In genomic region chr3:194134757-194135515, GRCh38 we compare ENCODE assay signal across 7 cellular contexts. TPM values are rescaled to one million over a fixed set of nuclear protein-coding genes. Genes with fewer than 3 reads are reported as not detected.
A peak's percentile ranks its signal among the peaks of the same experiment; 100 is the strongest.
DNase-seq lines count a peak whose midpoint lies in the region; ATAC-seq, FAIRE-seq and TF ChIP-seq lines count a peak whose summit lies in the region.

No MANE protein-coding gene starts in this region.

- peak; percentile 35 for ATAC-seq in GM18517 (IDR thresholded peaks at IDR 0.05; ENCODE audit: unreplicated experiment)
- peak; percentile 39 for ATAC-seq in HG03025 (IDR thresholded peaks at IDR 0.05; ENCODE audit: low FRiP score, unreplicated experiment)

- H3K27ac ChIP-seq in VCaP: peak overlapping the region; percentile 97
- H3K27ac ChIP-seq in small intestine (ENCODE audit: low read depth in 1 of 2, low read length in 1 of 2): peak overlapping the region; percentile 91 to 94

- H3K4me3 ChIP-seq in small intestine (ENCODE audit: low read depth in 1 of 2, low read length in 2 of 2): peak overlapping the region; percentile 65

- no peaks in the 10 kb centered on the region for H3K36me3 ChIP-seq in small intestine (ENCODE audit: control insufficient read depth in 2 of 2, insufficient read depth in 2 of 2, low read length in 2 of 2)

- DNase-seq in NCI-H2107 (lab: John Stamatoyannopoulos, UW) (peak; percentile 92), T47D (ENCODE audit: low read depth in 1 of 2, low spot score in 1 of 2) (peak; percentile 98 to 100), iPS-NIHi7 (ENCODE audit: extremely low spot score) (peak; percentile 78), small intestine (peak; percentile 95)

- no peak for FAIRE-seq in small intestine (lab: Jason Lieb, UNC)

- no peaks in the 10 kb centered on the region for H3K27me3 ChIP-seq in small intestine (ENCODE audit: control insufficient read depth in 2 of 2, insufficient read depth in 2 of 2, low read length in 2 of 2)

- in situ Hi-C loops in T47D (cut with HindIII; ENCODE audit: low pct_unique_long_range_greater_than_20kb, low sequenced_read_pairs): no loop called here

- no peaks in the 10 kb centered on the region for H3K9me3 ChIP-seq in small intestine (ENCODE audit: control insufficient read depth, low read depth)

- H3K4me1 ChIP-seq in small intestine (ENCODE audit: control insufficient read depth in 2 of 2, insufficient read depth in 1 of 2, low read depth in 1 of 2, low read length in 1 of 2): peaks cover 14 to 16% of the 10 kb centered on the region in 2 donors

- TF ChIP-seq CTCF in VCaP (conservative IDR thresholded peaks at IDR 0.05): no peak

- WGBS in small intestine, 3 donors: 0 to 1% (median 0%) methylated on average over 36 to 68 of the region's 68 CpGs

RNA-seq across cellular contexts. Expression of gene HES1, which starts 1.0 kb away (rescaled TPM):
- 10 to 100 TPM; 12.3 to 38.1 (median 17.0) TPM for polyA plus RNA-seq in small intestine

Comparison
In these comparisons a context has a peak if more than half of its experiments do, and no peak if none do; other contexts are left out.
1. Peak in every context shown above with its lines: DNase-seq, ATAC-seq, H3K4me3 ChIP-seq and H3K27ac ChIP-seq.